In genomic region chr21:31157756-31158155, GRCh38 we compare ENCODE assay signal across 25 cellular contexts.
DNase-seq lines count a peak whose midpoint lies in the region; ATAC-seq and TF ChIP-seq lines count a peak whose summit lies in the region.
"Had no signal": no experiment of that assay in that cellular context is flagged by ENCODE, and none has a peak within 500 bp of the region (broad histone marks: within the 10 kb centered on the region; RNA-seq: fewer than 3 reads in every experiment).

No MANE protein-coding gene starts in this region.

- no peaks in the 10 kb centered on the region for H3K9me3 Mint-ChIP-seq in activated naive CD8-positive, alpha-beta T cell (ENCODE audit: low read depth)
- H3K9me3 Mint-ChIP-seq in activated naive CD8-positive, alpha-beta T cell treated with anti-CD3 and anti-CD28 coated beads, Interleukin-2, amount 50 U/mL, for 24 hours = peaks cover 12% of the 10 kb centered on the region
- peaks cover 4% of the 10 kb centered on the region for H3K9me3 Mint-ChIP-seq in endothelial cell (ENCODE audit: unreplicated experiment)
- H3K9me3 Mint-ChIP-seq in naive thymus-derived CD4-positive, alpha-beta T cell = peaks cover 0 to 15% (median 3%) of the 10 kb centered on the region in 11 donors

- H3K36me3 Mint-ChIP-seq in activated naive CD8-positive, alpha-beta T cell = peaks cover 35% of the 10 kb centered on the region
- peaks cover 54% of the 10 kb centered on the region for H3K36me3 Mint-ChIP-seq in activated naive CD8-positive, alpha-beta T cell treated with anti-CD3 and anti-CD28 coated beads, Interleukin-2, amount 50 U/mL, for 24 hours (ENCODE audit: low read depth)
- peaks cover 42% of the 10 kb centered on the region for H3K36me3 Mint-ChIP-seq in endothelial cell (ENCODE audit: low read depth, unreplicated experiment)
- peaks cover 8 to 54% (median 33%) of the 10 kb centered on the region in 5 donors for H3K36me3 Mint-ChIP-seq in naive thymus-derived CD4-positive, alpha-beta T cell

- H3K4me1 ChIP-seq in naive thymus-derived CD4-positive, alpha-beta T cell (ENCODE audit: control insufficient read depth in 2 of 2, insufficient read depth in 2 of 2, low read length in 2 of 2) = peaks cover 0 to 62% of the 10 kb centered on the region in 2 donors

- TF ChIP-seq CTCF in endothelial cell (IDR thresholded peaks at IDR 0.05; ENCODE audit: unreplicated experiment) = no peak

- H3K4me3 Mint-ChIP-seq in activated naive CD8-positive, alpha-beta T cell = peak overlapping the region; percentile 53
- no peak overlapping the region for H3K4me3 Mint-ChIP-seq in activated naive CD8-positive, alpha-beta T cell treated with anti-CD3 and anti-CD28 coated beads, Interleukin-2, amount 50 U/mL, for 24 hours
- peak overlapping the region; percentile 51 for H3K4me3 Mint-ChIP-seq in endothelial cell (ENCODE audit: unreplicated experiment)
- H3K4me3 Mint-ChIP-seq in naive thymus-derived CD4-positive, alpha-beta T cell = peak overlapping the region in 8 of 10 donors; percentile 34 to 78 (median 48)
- H3K4me3 Mint-ChIP-seq: activated naive CD8-positive, alpha-beta T cell treated with anti-CD3 and anti-CD28 coated beads, Interleukin-2, amount 10 ng/mL, durations not matched to agents 7 days and 5 days; activated T-helper 1 cell treated with anti-CD3 and anti-CD28 coated beads, Interleukin-12 subunit alpha, Interleukin-12 subunit beta, Interleukin-2, Interleukin-4 antibody, amounts not matched to agents 30 ng/mL and 10 ng/mL and 1 ng/mL, durations not matched to agents 14 hours and 24 hours and 36 hours had no signal

- no peak overlapping the region for H3K4me3 ChIP-seq in naive thymus-derived CD4-positive, alpha-beta T cell (ENCODE audit: low read length)
- H3K4me3 ChIP-seq: lung, SJCRH30, spleen had no signal

- H3K9me3 ChIP-seq in naive thymus-derived CD4-positive, alpha-beta T cell (ENCODE audit: control insufficient read depth in 2 of 3, low read length in 3 of 3) = peaks cover 0 to 6% (median 0%) of the 10 kb centered on the region in 3 experiments
- H3K9me3 ChIP-seq: SJCRH30 had no signal

- DNase-seq in activated naive CD8-positive, alpha-beta T cell treated with anti-CD3 and anti-CD28 coated beads, Interleukin-2, amount 50 U/mL, for 24 hours = no peak
- DNase-seq in endothelial cell (ENCODE audit: low spot score) (no peak), LoVo (ENCODE audit: low spot score) (no peak), NCI-H1048 (lab: John Stamatoyannopoulos, UW) (no peak)
- no peak for DNase-seq in naive thymus-derived CD4-positive, alpha-beta T cell
- DNase-seq: activated CD4-positive, CD25-positive, alpha-beta regulatory T cell; activated naive CD8-positive, alpha-beta T cell treated with anti-CD3 and anti-CD28 coated beads, Interleukin-2, amount 10 ng/mL, durations not matched to agents 7 days and 5 days; cerebellar nuclear complex; KG1; kidney; MM.1S; NCI-H1436; NCI-H2081 treated with DMSO at 0.1 percent for 48 hours; NCI-H226; NCI-H774; right cardiac atrium; SJCRH30; spleen; stimulated activated CD4-positive, alpha-beta T cell treated with anti-CD3 and anti-CD28 coated beads, Interleukin-2, amount 100 ng/mL, for 48 hours had no signal

- no peaks in the 10 kb centered on the region for H3K27me3 Mint-ChIP-seq in activated naive CD8-positive, alpha-beta T cell
- H3K27me3 Mint-ChIP-seq in activated naive CD8-positive, alpha-beta T cell treated with anti-CD3 and anti-CD28 coated beads, Interleukin-2, amount 50 U/mL, for 24 hours = no peaks in the 10 kb centered on the region
- H3K27me3 Mint-ChIP-seq in endothelial cell (ENCODE audit: unreplicated experiment) = peaks cover 5% of the 10 kb centered on the region
- no peaks in the 10 kb centered on the region for H3K27me3 Mint-ChIP-seq in naive thymus-derived CD4-positive, alpha-beta T cell
- H3K27me3 Mint-ChIP-seq: activated naive CD8-positive, alpha-beta T cell treated with anti-CD3 and anti-CD28 coated beads, Interleukin-2, amount 10 ng/mL, durations not matched to agents 7 days and 5 days had no signal

- peaks cover 62% of the 10 kb centered on the region for H3K4me1 Mint-ChIP-seq in activated naive CD8-positive, alpha-beta T cell (ENCODE audit: low read depth)
- peaks cover 59% of the 10 kb centered on the region for H3K4me1 Mint-ChIP-seq in activated naive CD8-positive, alpha-beta T cell treated with anti-CD3 and anti-CD28 coated beads, Interleukin-2, amount 50 U/mL, for 24 hours
- peaks cover 51% of the 10 kb centered on the region for H3K4me1 Mint-ChIP-seq in endothelial cell (ENCODE audit: unreplicated experiment)
- peaks cover 43 to 93% (median 90%) of the 10 kb centered on the region in 7 donors for H3K4me1 Mint-ChIP-seq in naive thymus-derived CD4-positive, alpha-beta T cell

- intact Hi-C loops in naive thymus-derived CD4-positive, alpha-beta T cell (cut with micrococcal nuclease) = loop anchor here in 1 of 2 donors (2.0 kb wide), 1 partner anchor 23 kb away; no protein-coding TSS in a partner anchor

- H3K27ac ChIP-seq in naive thymus-derived CD4-positive, alpha-beta T cell (ENCODE audit: low read depth, low read length) = peak overlapping the region; percentile 69
- H3K27ac ChIP-seq: epithelial cell of prostate, SJCRH30 had no signal

- peaks cover 0 to 18% (median 0%) of the 10 kb centered on the region in 3 experiments for H3K36me3 ChIP-seq in naive thymus-derived CD4-positive, alpha-beta T cell (ENCODE audit: control insufficient read depth in 2 of 3, insufficient read depth in 3 of 3, low read length in 3 of 3)
- H3K36me3 ChIP-seq: SJCRH30, spleen had no signal

- ATAC-seq in activated naive CD8-positive, alpha-beta T cell treated with anti-CD3 and anti-CD28 coated beads, Interleukin-2, amount 50 U/mL, for 24 hours = no peak
- no peak for ATAC-seq in naive thymus-derived CD4-positive, alpha-beta T cell
- ATAC-seq in HG03135 (IDR thresholded peaks at IDR 0.05; ENCODE audit: unreplicated experiment) (no peak), HG02884 (IDR thresholded peaks at IDR 0.05; ENCODE audit: unreplicated experiment) (no peak)
- ATAC-seq: right cardiac atrium had no signal

- H3K27ac Mint-ChIP-seq in activated naive CD8-positive, alpha-beta T cell = peak overlapping the region; percentile 34
- no peak overlapping the region for H3K27ac Mint-ChIP-seq in activated naive CD8-positive, alpha-beta T cell treated with anti-CD3 and anti-CD28 coated beads, Interleukin-2, amount 50 U/mL, for 24 hours
- H3K27ac Mint-ChIP-seq in endothelial cell (ENCODE audit: unreplicated experiment) = peak overlapping the region; percentile 89
- peak overlapping the region in 8 of 9 donors; percentile 90 to 99 (median 95) for H3K27ac Mint-ChIP-seq in naive thymus-derived CD4-positive, alpha-beta T cell
- H3K27ac Mint-ChIP-seq: activated naive CD8-positive, alpha-beta T cell treated with anti-CD3 and anti-CD28 coated beads, Interleukin-2, amount 10 ng/mL, durations not matched to agents 7 days and 5 days; activated T-helper 1 cell treated with anti-CD3 and anti-CD28 coated beads, Interleukin-12 subunit alpha, Interleukin-12 subunit beta, Interleukin-2, Interleukin-4 antibody, amounts not matched to agents 30 ng/mL and 10 ng/mL and 1 ng/mL, durations not matched to agents 14 hours and 24 hours and 36 hours had no signal

- POLR2A ChIA-PET in naive thymus-derived CD4-positive, alpha-beta T cell (lab: Charles Lee) = interaction anchor here (1.5 to 11.8 kb wide), 5 partner anchors 8 to 25 kb away, joined by 4 to 332 read pairs (median 12); no protein-coding TSS in a partner anchor

- CTCF ChIA-PET in naive thymus-derived CD4-positive, alpha-beta T cell (lab: Charles Lee) = interaction anchor here (0.7 to 11.4 kb wide), 4 partner anchors 9 to 55 kb away, joined by 3 to 106 read pairs (median 8); no protein-coding TSS in a partner anchor

- H3K27me3 ChIP-seq in naive thymus-derived CD4-positive, alpha-beta T cell (ENCODE audit: control insufficient read depth in 2 of 2, insufficient read depth in 2 of 2, low read length in 2 of 2) = no peaks in the 10 kb centered on the region
- H3K27me3 ChIP-seq: SJCRH30, spleen had no signal
